ENCODE assay signal across 23 cellular contexts in genomic region chr12:16884056-16884455, GRCh38.
DNase-seq lines count a peak whose midpoint lies in the region; ATAC-seq and FAIRE-seq lines count a peak whose summit lies in the region.
"Had no signal": no experiment of that assay in that cellular context is flagged by ENCODE, and none has a peak within 500 bp of the region (broad histone marks: within the 10 kb centered on the region; RNA-seq: fewer than 3 reads in every experiment).

No MANE protein-coding gene starts in this region.

- ATAC-seq in GM18858 (IDR thresholded peaks at IDR 0.05; ENCODE audit: unreplicated experiment): peak; percentile 80
- ATAC-seq in GM21423 (IDR thresholded peaks at IDR 0.05; ENCODE audit: unreplicated experiment): peak; percentile 58
- peak; percentile 79 for ATAC-seq in HG02981 (IDR thresholded peaks at IDR 0.05; ENCODE audit: unreplicated experiment)
- peak; percentile 24 for ATAC-seq in activated T-helper 17 cell treated with anti-CD3 and anti-CD28 coated beads, Interleukin-2, amount 50 U/mL, for 72 hours (replicated peaks)
- ATAC-seq: K562; left lobe of liver; pancreas; Right ventricle myocardium inferior; stimulated activated memory B cell treated with anti-CD40 and anti-IgM and Interleukin-4, amounts not matched to agents 10 μg/mL and 1 μg/mL and 100 μg/mL, for 72 hours; upper lobe of right lung had no signal

- FAIRE-seq in frontal cortex (lab: Jason Lieb, UNC): no peak
- FAIRE-seq: K562, pancreas had no signal

- H3K4me1 Mint-ChIP-seq in activated T-helper 17 cell treated with anti-CD3 and anti-CD28 coated beads, Interleukin-2, amount 50 U/mL, for 72 hours: no peaks in the 10 kb centered on the region
- H3K4me1 Mint-ChIP-seq: activated naive CD8-positive, alpha-beta T cell treated with anti-CD3 and anti-CD28 coated beads for 36 hours; stimulated activated memory B cell treated with anti-CD40 and anti-IgM and Interleukin-4, amounts not matched to agents 10 μg/mL and 1 μg/mL and 100 μg/mL, for 72 hours had no signal

- H3K36me3 Mint-ChIP-seq in activated T-helper 17 cell treated with anti-CD3 and anti-CD28 coated beads, Interleukin-2, amount 50 U/mL, for 72 hours (ENCODE audit: low read depth): no peaks in the 10 kb centered on the region
- H3K36me3 Mint-ChIP-seq: stimulated activated memory B cell treated with anti-CD40 and anti-IgM and Interleukin-4, amounts not matched to agents 10 μg/mL and 1 μg/mL and 100 μg/mL, for 72 hours had no signal

- H3K9me3 Mint-ChIP-seq in activated T-helper 17 cell treated with anti-CD3 and anti-CD28 coated beads, Interleukin-2, amount 50 U/mL, for 72 hours: peaks cover 19% of the 10 kb centered on the region
- H3K9me3 Mint-ChIP-seq: activated naive CD8-positive, alpha-beta T cell treated with anti-CD3 and anti-CD28 coated beads for 36 hours had no signal

- H3K27ac Mint-ChIP-seq in activated T-helper 17 cell treated with anti-CD3 and anti-CD28 coated beads, Interleukin-2, amount 50 U/mL, for 72 hours: no peak overlapping the region
- H3K27ac Mint-ChIP-seq: activated naive CD8-positive, alpha-beta T cell treated with anti-CD3 and anti-CD28 coated beads for 36 hours; stimulated activated memory B cell treated with anti-CD40 and anti-IgM and Interleukin-4, amounts not matched to agents 10 μg/mL and 1 μg/mL and 100 μg/mL, for 72 hours had no signal

- DNase-seq in frontal cortex (ENCODE audit: low spot score in 2 of 2): no peak
- DNase-seq in NCI-H2107 (lab: John Stamatoyannopoulos, UW): no peak
- DNase-seq in 8988T: no peak
- no peak for DNase-seq in HCEC 1CT
- DNase-seq: activated CD4-positive, alpha-beta T cell treated with anti-CD3 and anti-CD28 coated beads for 4 hours; activated naive CD8-positive, alpha-beta T cell treated with anti-CD3 and anti-CD28 coated beads for 36 hours; activated T-cell treated with anti-CD3 and anti-CD28 coated beads for 4 hours; AML-193; Calu3; H7; NCI-H1092 treated with DMSO at 0.1 percent for 48 hours; NCI-H2227 treated with DMSO at 0.1 percent for 48 hours; pancreas; T1000; upper lobe of right lung had no signal

- H3K27me3 Mint-ChIP-seq in activated T-helper 17 cell treated with anti-CD3 and anti-CD28 coated beads, Interleukin-2, amount 50 U/mL, for 72 hours: no peaks in the 10 kb centered on the region
- H3K27me3 Mint-ChIP-seq: activated naive CD8-positive, alpha-beta T cell treated with anti-CD3 and anti-CD28 coated beads for 36 hours; stimulated activated memory B cell treated with anti-CD40 and anti-IgM and Interleukin-4, amounts not matched to agents 10 μg/mL and 1 μg/mL and 100 μg/mL, for 72 hours had no signal

- H3K4me3 Mint-ChIP-seq in activated T-helper 17 cell treated with anti-CD3 and anti-CD28 coated beads, Interleukin-2, amount 50 U/mL, for 72 hours: no peak overlapping the region
- H3K4me3 Mint-ChIP-seq: activated naive CD8-positive, alpha-beta T cell treated with anti-CD3 and anti-CD28 coated beads for 36 hours; stimulated activated memory B cell treated with anti-CD40 and anti-IgM and Interleukin-4, amounts not matched to agents 10 μg/mL and 1 μg/mL and 100 μg/mL, for 72 hours had no signal

Comparison
In these comparisons a context has a peak if more than half of its experiments do, and no peak if none do; other contexts are left out.
1. ATAC-seq: peak in every context shown above with its lines; median percentile 80 in GM18858; 79 in HG02981; 58 in GM21423; 24 in activated T-helper 17 cell treated with anti-CD3 and anti-CD28 coated beads, Interleukin-2, amount 50 U/mL, for 72 hours.